ENCODE assay signal across 14 cellular contexts in genomic region chr4:188387134-188387791, GRCh38.
DNase-seq lines count a peak whose midpoint lies in the region; ATAC-seq and TF ChIP-seq lines count a peak whose summit lies in the region.
"Had no signal": no experiment of that assay in that cellular context is flagged by ENCODE, and none has a peak within 500 bp of the region (broad histone marks: within the 10 kb centered on the region; RNA-seq: fewer than 3 reads in every experiment).

No MANE protein-coding gene starts in this region.

- H3K4me3 Mint-ChIP-seq in GM23338: no peak overlapping the region
- H3K4me3 Mint-ChIP-seq in osteocyte (ENCODE audit: unreplicated experiment): peak overlapping the region; percentile 64
- no peak overlapping the region for H3K4me3 Mint-ChIP-seq in stimulated activated memory B cell treated with anti-CD40 and anti-IgM and Interleukin-4, amounts not matched to agents 10 μg/mL and 1 μg/mL and 100 μg/mL, for 72 hours
- H3K4me3 Mint-ChIP-seq: activated T-cell treated with anti-CD3 and anti-CD28 coated beads, Interleukin-2, amount 50 U/mL, for 72 hours; CD4-positive, alpha-beta T cell had no signal

- no peaks in the 10 kb centered on the region for H3K9me3 ChIP-seq in right cardiac atrium (ENCODE audit: control insufficient read depth, low read length)

- no peaks in the 10 kb centered on the region for H3F3A ChIP-seq in GM23338 (replicated peaks; ENCODE audit: low read depth)

- no peaks in the 10 kb centered on the region for H4K20me1 ChIP-seq in GM23338 (replicated peaks; ENCODE audit: insufficient read depth)

- H3K27me3 ChIP-seq in GM23338 (ENCODE audit: insufficient read depth) (no peaks in the 10 kb centered on the region), foreskin keratinocyte (no peaks in the 10 kb centered on the region), right cardiac atrium (ENCODE audit: control insufficient read depth, insufficient read depth) (no peaks in the 10 kb centered on the region)
- H3K27me3 ChIP-seq: cardiac muscle cell, stomach had no signal

- H3K9me3 Mint-ChIP-seq in GM23338 (peaks cover 44% of the 10 kb centered on the region), osteocyte (ENCODE audit: unreplicated experiment) (peaks cover 27% of the 10 kb centered on the region)
- H3K9me3 Mint-ChIP-seq in stimulated activated memory B cell treated with anti-CD40 and anti-IgM and Interleukin-4, amounts not matched to agents 10 μg/mL and 1 μg/mL and 100 μg/mL, for 72 hours: peaks cover 24% of the 10 kb centered on the region

- DNase-seq in GM23338 (ENCODE audit: low spot score): peak; percentile 55
- DNase-seq in amniotic stem cell (lab: John Stamatoyannopoulos, UW): peak; percentile 26
- DNase-seq in foreskin keratinocyte: peak; percentile 64 to 87
- DNase-seq in osteocyte (ENCODE audit: extremely low spot score, unreplicated experiment): no peak
- DNase-seq in right cardiac atrium: no peak
- no peak for DNase-seq in activated naive CD4-positive, alpha-beta T cell (lab: John Stamatoyannopoulos, UW)
- DNase-seq: activated T-cell treated with anti-CD3 and anti-CD28 coated beads, Interleukin-2, amount 50 U/mL, for 72 hours; CD4-positive, alpha-beta T cell; KBM-7; NCI-H2081; stomach had no signal

- H3K4me3 ChIP-seq in GM23338 (no peak overlapping the region), right cardiac atrium (ENCODE audit: low read length) (no peak overlapping the region)
- H3K4me3 ChIP-seq: cardiac muscle cell, stomach had no signal

- H3K9me2 ChIP-seq in GM23338 (ENCODE audit: insufficient read depth): no peaks in the 10 kb centered on the region

- H2AFZ ChIP-seq in GM23338: no peak overlapping the region

- H3K27ac ChIP-seq in GM23338 (ENCODE audit: low read depth) (no peak overlapping the region), foreskin keratinocyte (no peak overlapping the region), right cardiac atrium (ENCODE audit: low read length) (no peak overlapping the region)
- H3K27ac ChIP-seq: cardiac muscle cell, stomach had no signal

- ATAC-seq in GM23338 (peak; percentile 48), foreskin keratinocyte (peak; percentile 86), HG02759 (IDR thresholded peaks at IDR 0.05; ENCODE audit: unreplicated experiment) (no peak), right cardiac atrium (no peak)
- ATAC-seq in stimulated activated memory B cell treated with anti-CD40 and anti-IgM and Interleukin-4, amounts not matched to agents 10 μg/mL and 1 μg/mL and 100 μg/mL, for 72 hours: no peak
- ATAC-seq: activated T-cell treated with anti-CD3 and anti-CD28 coated beads, Interleukin-2, amount 50 U/mL, for 72 hours had no signal

- intact Hi-C loops in right cardiac atrium (cut with DNase I): no loop called here

- TF ChIP-seq CTCF in GM23338 (conservative IDR thresholded peaks at IDR 0.05; ENCODE audit: low read depth in 2 of 2) (no peak), foreskin keratinocyte (conservative IDR thresholded peaks at IDR 0.05) (no peak), osteocyte (IDR thresholded peaks at IDR 0.05) (no peak)

- peaks cover 7% of the 10 kb centered on the region; the same call in 1 of the 2 replicates for H3K36me3 ChIP-seq in GM23338 (ENCODE audit: insufficient read depth)
- H3K36me3 ChIP-seq: cardiac muscle cell, stomach had no signal

- H3K4me2 ChIP-seq in GM23338: no peak overlapping the region

- H3K4me1 Mint-ChIP-seq in GM23338 (peaks cover 10% of the 10 kb centered on the region), osteocyte (ENCODE audit: unreplicated experiment) (peaks cover 31% of the 10 kb centered on the region)
- no peaks in the 10 kb centered on the region for H3K4me1 Mint-ChIP-seq in stimulated activated memory B cell treated with anti-CD40 and anti-IgM and Interleukin-4, amounts not matched to agents 10 μg/mL and 1 μg/mL and 100 μg/mL, for 72 hours

- H3K27me3 Mint-ChIP-seq in GM23338 (ENCODE audit: insufficient read depth, low read depth, poor library complexity) (peaks cover 5% of the 10 kb centered on the region), osteocyte (ENCODE audit: unreplicated experiment) (no peaks in the 10 kb centered on the region)
- H3K27me3 Mint-ChIP-seq in stimulated activated memory B cell treated with anti-CD40 and anti-IgM and Interleukin-4, amounts not matched to agents 10 μg/mL and 1 μg/mL and 100 μg/mL, for 72 hours: no peaks in the 10 kb centered on the region
- H3K27me3 Mint-ChIP-seq: CD4-positive, alpha-beta T cell had no signal

- WGBS in right cardiac atrium: 51% methylated on average over 5 of the region's 5 CpGs

- no peaks in the 10 kb centered on the region for H3K79me2 ChIP-seq in GM23338 (replicated peaks; ENCODE audit: insufficient read depth)

- H3K27ac Mint-ChIP-seq in GM23338: peak overlapping the region; percentile 39; the same call in 1 of the 2 replicates
- peak overlapping the region; percentile 92 for H3K27ac Mint-ChIP-seq in osteocyte (ENCODE audit: unreplicated experiment)
- H3K27ac Mint-ChIP-seq in stimulated activated memory B cell treated with anti-CD40 and anti-IgM and Interleukin-4, amounts not matched to agents 10 μg/mL and 1 μg/mL and 100 μg/mL, for 72 hours: no peak overlapping the region
- H3K27ac Mint-ChIP-seq: activated T-cell treated with anti-CD3 and anti-CD28 coated beads, Interleukin-2, amount 50 U/mL, for 72 hours; CD4-positive, alpha-beta T cell had no signal

- H3K4me1 ChIP-seq in GM23338 (ENCODE audit: insufficient read depth): no peaks in the 10 kb centered on the region
- peaks cover 9% of the 10 kb centered on the region for H3K4me1 ChIP-seq in foreskin keratinocyte
- H3K4me1 ChIP-seq in right cardiac atrium (ENCODE audit: control insufficient read depth, insufficient read depth, low read length): no peaks in the 10 kb centered on the region
- H3K4me1 ChIP-seq: stomach had no signal

- peaks cover 41% of the 10 kb centered on the region for H3K36me3 Mint-ChIP-seq in GM23338 (ENCODE audit: low read depth)
- H3K36me3 Mint-ChIP-seq in osteocyte (ENCODE audit: unreplicated experiment): peaks cover 7% of the 10 kb centered on the region
- no peaks in the 10 kb centered on the region for H3K36me3 Mint-ChIP-seq in stimulated activated memory B cell treated with anti-CD40 and anti-IgM and Interleukin-4, amounts not matched to agents 10 μg/mL and 1 μg/mL and 100 μg/mL, for 72 hours

TF ChIP-seq in GM23338, 12 proteins besides CTCF, POLR2A, EP300 and RAD21:
- TF ChIP-seq CREB1 (CRISPR knock-in tag; IDR thresholded peaks at IDR 0.05; ENCODE audit: low read depth): no peak
- TF ChIP-seq REST (IDR thresholded peaks at IDR 0.05; ENCODE audit: unreplicated experiment): no peak
- no peak for TF ChIP-seq JUNB (IDR thresholded peaks at IDR 0.05; ENCODE audit: unreplicated experiment)
- TF ChIP-seq ZNF114 (CRISPR knock-in tag; IDR thresholded peaks at IDR 0.05): no peak

Comparison
In these comparisons a context has a peak if more than half of its experiments do, and no peak if none do; other contexts are left out.
1. ATAC-seq: peak in GM23338 (single experiment) and foreskin keratinocyte (single experiment); none in HG02759 (single experiment), right cardiac atrium (0 of 2) and stimulated activated memory B cell treated with anti-CD40 and anti-IgM and Interleukin-4, amounts not matched to agents 10 μg/mL and 1 μg/mL and 100 μg/mL, for 72 hours (single experiment).
2. DNase-seq: peak in GM23338 (single experiment), amniotic stem cell (single experiment) and foreskin keratinocyte (2 of 2); none in osteocyte (single experiment), right cardiac atrium (0 of 3) and activated naive CD4-positive, alpha-beta T cell (0 of 4).